Comparison of ENCODE assay signal across 20 cellular contexts in genomic region chrX:155968106-155968714, GRCh38. TPM values are rescaled to one million over a fixed set of nuclear protein-coding genes. Genes with fewer than 3 reads are reported as not detected.
DNase-seq lines count a peak whose midpoint lies in the region; ATAC-seq, FAIRE-seq and TF ChIP-seq lines count a peak whose summit lies in the region.
"Had no signal": no experiment of that assay in that cellular context is flagged by ENCODE, and none has a peak within 500 bp of the region (broad histone marks: within the 10 kb centered on the region; RNA-seq: fewer than 3 reads in every experiment).

No MANE protein-coding gene starts in this region.

- H3K4me1 ChIP-seq in A549 (no peaks in the 10 kb centered on the region), Loucy (ENCODE audit: insufficient read depth, low read length, poor library complexity, severe bottlenecking) (peaks cover 17% of the 10 kb centered on the region)
- H3K4me1 ChIP-seq: SJCRH30 had no signal

- peaks cover 28% of the 10 kb centered on the region for H3K4me1 Mint-ChIP-seq in activated CD8-positive, alpha-beta T cell treated with anti-CD3 and anti-CD28 coated beads, Interleukin-2, amount 10 ng/mL, durations not matched to agents 7 days and 5 days (ENCODE audit: low read depth)
- H3K4me1 Mint-ChIP-seq: GM23338 had no signal

- H3K9ac ChIP-seq in Loucy (ENCODE audit: low read depth, low read length, poor library complexity, severe bottlenecking), result peak overlapping the region; percentile 58

- H3K4me3 Mint-ChIP-seq in activated CD8-positive, alpha-beta T cell treated with anti-CD3 and anti-CD28 coated beads, Interleukin-2, amount 10 ng/mL, durations not matched to agents 7 days and 5 days, result peak overlapping the region; percentile 15
- H3K4me3 Mint-ChIP-seq: CD4-positive, alpha-beta T cell; GM23338 had no signal

- no peaks in the 10 kb centered on the region for H3K79me2 ChIP-seq in Loucy (ENCODE audit: insufficient read depth, low read length)

- peak overlapping the region; percentile 54 for H3K27ac Mint-ChIP-seq in activated CD8-positive, alpha-beta T cell treated with anti-CD3 and anti-CD28 coated beads, Interleukin-2, amount 10 ng/mL, durations not matched to agents 7 days and 5 days
- H3K27ac Mint-ChIP-seq: CD4-positive, alpha-beta T cell; GM23338 had no signal

- DNase-seq in NCI-H748 (lab: John Stamatoyannopoulos, UW; ENCODE audit: unreplicated experiment), result peak; percentile 13
- no peak for DNase-seq in NCI-H748 treated with DMSO at 0.1 percent for 48 hours (lab: John Stamatoyannopoulos, UW)
- DNase-seq in A549 (ENCODE audit: low read depth in 1 of 2, low spot score in 1 of 2), result no peak
- no peak for DNase-seq in activated CD8-positive, alpha-beta T cell treated with anti-CD3 and anti-CD28 coated beads, Interleukin-2, amount 10 ng/mL, durations not matched to agents 7 days and 5 days
- DNase-seq in omental fat pad (ENCODE audit: low spot score), result no peak
- no peak for DNase-seq in NCI-H146 (lab: John Stamatoyannopoulos, UW)
- DNase-seq: Caco-2; CD4-positive, alpha-beta T cell; HCEC 1CT; KG1; NCI-H1048; NCI-H1436; NCI-H2029; SJCRH30 had no signal

- H3K9me3 Mint-ChIP-seq in activated CD8-positive, alpha-beta T cell treated with anti-CD3 and anti-CD28 coated beads, Interleukin-2, amount 10 ng/mL, durations not matched to agents 7 days and 5 days (ENCODE audit: insufficient read depth), result peaks cover 46% of the 10 kb centered on the region

- ATAC-seq in A549 (no peak), GM21526 (IDR thresholded peaks at IDR 0.05; ENCODE audit: low FRiP score, unreplicated experiment) (no peak), omental fat pad (ENCODE audit: low FRiP score) (no peak)
- ATAC-seq in activated CD8-positive, alpha-beta T cell treated with anti-CD3 and anti-CD28 coated beads, Interleukin-2, amount 10 ng/mL, durations not matched to agents 7 days and 5 days, result no peak
- ATAC-seq: GM23338 had no signal

- no peak for TF ChIP-seq POLR2A in A549 (IDR thresholded peaks at IDR 0.05; ENCODE audit: low read length)

- TF ChIP-seq EP300 in A549 (IDR thresholded peaks at IDR 0.05), result no peak

- H3K27me3 Mint-ChIP-seq in activated CD8-positive, alpha-beta T cell treated with anti-CD3 and anti-CD28 coated beads, Interleukin-2, amount 10 ng/mL, durations not matched to agents 7 days and 5 days (ENCODE audit: low read depth), result peaks cover 8% of the 10 kb centered on the region

- no peak overlapping the region for H2AFZ ChIP-seq in Loucy (ENCODE audit: low read length)
- H2AFZ ChIP-seq: GM23338 had no signal

- H3K27me3 ChIP-seq in Loucy (ENCODE audit: insufficient read depth, low read length, poor library complexity, severe bottlenecking), result no peaks in the 10 kb centered on the region
- H3K27me3 ChIP-seq: SJCRH30 had no signal

- TF ChIP-seq RAD21 in A549 (conservative IDR thresholded peaks at IDR 0.05 in 1 of 2, IDR thresholded peaks at IDR 0.05 in 1 of 2), result no peak

- POLR2A ChIA-PET in A549 (lab: Yijun Ruan, JAX), result no interaction called here
- POLR2A ChIA-PET in activated CD8-positive, alpha-beta T cell treated with anti-CD3 and anti-CD28 coated beads, Interleukin-2, amount 10 ng/mL, durations not matched to agents 7 days and 5 days (lab: Charles Lee), result no interaction called here

- FAIRE-seq in A549 (lab: Jason Lieb, UNC), result no peak
- FAIRE-seq: G401.6 had no signal

- peaks cover 17% of the 10 kb centered on the region for H3K9me3 ChIP-seq in A549
- no peaks in the 10 kb centered on the region; the same call in 1 of the 2 replicates for H3K9me3 ChIP-seq in Loucy (ENCODE audit: insufficient read depth, low read depth, low read length)
- H3K9me3 ChIP-seq: SJCRH30 had no signal

- CTCF ChIA-PET in A549 (lab: Yijun Ruan, JAX), result no interaction called here
- CTCF ChIA-PET in activated CD8-positive, alpha-beta T cell treated with anti-CD3 and anti-CD28 coated beads, Interleukin-2, amount 10 ng/mL, durations not matched to agents 7 days and 5 days (lab: Charles Lee), result no interaction called here

- H3K4me2 ChIP-seq in A549 (no peak overlapping the region), Loucy (ENCODE audit: low read depth, low read length, poor library complexity, severe bottlenecking) (peak overlapping the region; percentile 56)
- H3K4me2 ChIP-seq: GM23338 had no signal

- H3K9me2 ChIP-seq in Loucy (replicated peaks; ENCODE audit: low read depth, low read length), result no peaks in the 10 kb centered on the region

- no peaks in the 10 kb centered on the region for H4K20me1 ChIP-seq in Loucy (ENCODE audit: insufficient read depth, low read length, poor library complexity, severe bottlenecking)

- H3K4me3 ChIP-seq in A549 (no peak overlapping the region), Loucy (ENCODE audit: low read length, poor library complexity, severe bottlenecking) (no peak overlapping the region)
- H3K4me3 ChIP-seq: GM23338, SJCRH30 had no signal

- no peak overlapping the region for H3K27ac ChIP-seq in A549
- H3K27ac ChIP-seq: SJCRH30 had no signal

- no peaks in the 10 kb centered on the region for H3K36me3 ChIP-seq in Loucy (ENCODE audit: insufficient read depth, low read length)
- H3K36me3 ChIP-seq: SJCRH30 had no signal

- H3K36me3 Mint-ChIP-seq in activated CD8-positive, alpha-beta T cell treated with anti-CD3 and anti-CD28 coated beads, Interleukin-2, amount 10 ng/mL, durations not matched to agents 7 days and 5 days (ENCODE audit: low read depth), result peaks cover 24% of the 10 kb centered on the region

- WGBS in A549 (ENCODE audit: missing lambda C conversion rate), result 20% methylated on average over 4 of the region's 4 CpGs

- no peaks in the 10 kb centered on the region for H3F3A ChIP-seq in Loucy (ENCODE audit: low read depth)

- no peak for TF ChIP-seq CTCF in A549 (IDR thresholded peaks at IDR 0.05)
- no peak; the same call in 1 of the 2 replicates for TF ChIP-seq CTCF in Loucy (conservative IDR thresholded peaks at IDR 0.05; ENCODE audit: low read length)
- no peak for TF ChIP-seq CTCF in omental fat pad (IDR thresholded peaks at IDR 0.05)

TF ChIP-seq in A549, 52 proteins besides CTCF, POLR2A, EP300 and RAD21:
- TF ChIP-seq KDM5A (IDR thresholded peaks at IDR 0.05) (no peak), POLR2AphosphoS2 (conservative IDR thresholded peaks at IDR 0.05; ENCODE audit: low read length) (no peak), NFE2L2 (conservative IDR thresholded peaks at IDR 0.05; ENCODE audit: low read length) (no peak), SMC3 (IDR thresholded peaks at IDR 0.05) (no peak), REST (IDR thresholded peaks at IDR 0.05) (no peak), CHD2 (IDR thresholded peaks at IDR 0.05; ENCODE audit: low read length, partially characterized antibody) (no peak), HEYL (CRISPR knock-in tag; IDR thresholded peaks at IDR 0.05) (no peak), ZFP36 (IDR thresholded peaks at IDR 0.05; ENCODE audit: borderline replicate concordance, partially characterized antibody) (peak; percentile 79)

RNA-seq across cellular contexts. Expression of gene IL9R, which starts 29.3 kb away (rescaled TPM):
- polyA plus RNA-seq in A549 (2011; rRNA removed) (0.05 and 0.06 TPM in 2 replicates), A549 (2017; fragmentation: RNase III; extraction: RNeasy Plus Mini Kit Qiagen cat#74134 plus additional on column Dnase treatment) (0.12 to 0.13 TPM (median 0.13 TPM) in 3 replicates)
- polyA plus RNA-seq in A549 (2012; cell fraction: cytosol; rRNA removed), result 0.08 and 0.25 TPM in 2 replicates
- 1.3 and 1.6 TPM in 2 replicates for polyA plus RNA-seq in A549 (2012; cell fraction: nucleus; rRNA removed)
- polyA minus RNA-seq in A549 (2011; rRNA and poly(A)+ RNA removed), result not detected in 2 replicates
- total RNA-seq in activated CD8-positive, alpha-beta T cell treated with anti-CD3 and anti-CD28 coated beads, Interleukin-2, amount 10 ng/mL, durations not matched to agents 7 days and 5 days, result 10 to 100 TPM; 66.8 to 68.1 TPM
- not detected for total RNA-seq in omental fat pad
- total RNA-seq: A172, Caco-2, SJCRH30 had no signal
- polyA plus RNA-seq: BJ had no signal

Comparison
In these comparisons a context has a peak if more than half of its experiments do, and no peak if none do; other contexts are left out.
1. RNA of gene IL9R, which starts 29.3 kb away (total RNA-seq): 66.8 to 68.1 TPM in activated CD8-positive, alpha-beta T cell treated with anti-CD3 and anti-CD28 coated beads, Interleukin-2, amount 10 ng/mL, durations not matched to agents 7 days and 5 days; not detected in omental fat pad; every median in the first group is over 10 times any median in the second.